In the genomic region with DNA sequence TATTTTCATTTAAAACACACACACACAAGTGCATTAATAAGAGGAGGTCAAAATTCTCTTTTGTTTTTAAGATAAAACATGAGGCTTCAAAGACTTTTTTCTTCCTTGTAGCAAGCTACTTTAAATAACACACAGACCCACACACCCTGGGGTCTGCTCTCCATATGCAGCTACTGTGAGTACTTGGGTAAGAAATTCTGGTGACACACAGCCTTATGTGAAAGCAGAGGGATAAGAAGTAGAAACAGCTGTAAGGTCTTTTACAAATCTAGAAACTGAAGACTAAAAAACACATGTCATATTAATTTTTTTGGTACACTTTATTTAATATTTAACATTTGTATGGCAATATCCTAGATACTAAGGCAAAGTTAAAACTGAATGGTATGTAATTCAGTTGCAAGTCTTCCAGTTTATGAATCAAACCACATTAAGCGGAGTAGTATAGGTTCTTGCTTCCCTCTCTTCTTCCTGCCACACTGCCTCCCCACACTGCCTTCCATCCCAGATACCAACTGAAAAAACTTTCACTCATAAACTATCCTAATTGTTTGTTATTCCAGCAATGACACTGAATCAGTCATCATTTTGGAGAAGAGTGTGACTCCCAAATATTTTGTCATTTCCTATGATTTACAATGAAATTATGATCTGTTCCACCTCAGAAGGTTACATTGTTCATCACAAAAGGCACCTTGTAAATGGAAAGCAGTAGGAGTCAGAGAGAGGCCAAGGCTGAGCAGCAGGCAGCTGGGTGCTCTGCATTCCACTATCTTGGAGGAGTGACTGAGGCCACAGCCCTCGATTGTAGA, we compare ENCODE assay signal across 17 cellular contexts.
A peak's percentile ranks its signal among the peaks of the same experiment; 100 is the strongest.
DNase-seq lines count a peak whose midpoint lies in the region; ATAC-seq and TF ChIP-seq lines count a peak whose summit lies in the region.
"Had no signal": no experiment of that assay in that cellular context is flagged by ENCODE, and none has a peak within 500 bp of the region (broad histone marks: within the 10 kb centered on the region; RNA-seq: fewer than 3 reads in every experiment).

No MANE protein-coding gene starts in this region.

- H3K9me3 ChIP-seq in endodermal cell (ENCODE audit: control insufficient read depth, low read length), result no peaks in the 10 kb centered on the region
- H3K9me3 ChIP-seq: body of pancreas had no signal

- 80 to 83% methylated on average over 1 to 2 of the region's 2 CpGs for WGBS in endodermal cell (ENCODE audit: insufficient coverage in 1 of 2, insufficient read length in 1 of 2), 2 experiments

- no peaks in the 10 kb centered on the region for H3K27me3 Mint-ChIP-seq in endodermal cell (ENCODE audit: insufficient read depth)
- peaks cover 0 to 2% (median 0%) of the 10 kb centered on the region in 3 donors for H3K27me3 Mint-ChIP-seq in immature natural killer cell (ENCODE audit: low read depth in 3 of 3)
- H3K27me3 Mint-ChIP-seq: activated CD4-positive, alpha-beta T cell treated with anti-CD3 and anti-CD28 coated beads, Interleukin-2, amount 10 ng/mL, durations not matched to agents 7 days and 5 days; effector memory CD8-positive, alpha-beta T cell had no signal

- peaks cover 31% of the 10 kb centered on the region for H3K4me1 Mint-ChIP-seq in endodermal cell
- H3K4me1 Mint-ChIP-seq in immature natural killer cell, result no peaks in the 10 kb centered on the region
- H3K4me1 Mint-ChIP-seq: activated CD4-positive, alpha-beta T cell treated with anti-CD3 and anti-CD28 coated beads, Interleukin-2, amount 10 ng/mL, durations not matched to agents 7 days and 5 days had no signal

- H3K4me3 ChIP-seq in endodermal cell (ENCODE audit: low read length), result no peak overlapping the region
- H3K4me3 ChIP-seq: body of pancreas, hepatocyte had no signal

- H3K9ac ChIP-seq in endodermal cell (ENCODE audit: extremely low read depth, low read length, poor library complexity, severe bottlenecking), result no peak overlapping the region

- DNase-seq in AG20443 (ENCODE audit: low spot score) (peak; percentile 32), M059J (ENCODE audit: low read depth) (peak; percentile 73), endodermal cell (peak; percentile 61), kidney tubule cell (ENCODE audit: low spot score) (peak; percentile 29), immature natural killer cell (no peak), putamen (ENCODE audit: low spot score) (no peak)
- DNase-seq: activated CD4-positive, alpha-beta T cell treated with anti-CD3 and anti-CD28 coated beads, Interleukin-2, amount 10 ng/mL, durations not matched to agents 7 days and 5 days; body of pancreas; effector memory CD8-positive, alpha-beta T cell; OCI-M1; stimulated activated CD8-positive, alpha-beta memory T cell treated with anti-CD3 and anti-CD28 coated beads, Interleukin-4, amount 100 ng/mL, for 48 hours had no signal

- ATAC-seq in HG03175 (IDR thresholded peaks at IDR 0.05; ENCODE audit: unreplicated experiment), result no peak
- no peak for ATAC-seq in HG03159 (IDR thresholded peaks at IDR 0.05; ENCODE audit: unreplicated experiment)
- ATAC-seq: body of pancreas; effector memory CD8-positive, alpha-beta T cell; HCT116 had no signal

- H3K27ac Mint-ChIP-seq in endodermal cell (peak overlapping the region; percentile 49), immature natural killer cell (no peak overlapping the region)
- H3K27ac Mint-ChIP-seq: activated CD4-positive, alpha-beta T cell treated with anti-CD3 and anti-CD28 coated beads, Interleukin-2, amount 10 ng/mL, durations not matched to agents 7 days and 5 days; activated T-helper 1 cell treated with anti-CD3 and anti-CD28 coated beads, Interleukin-12 subunit alpha, Interleukin-12 subunit beta, Interleukin-2, Interleukin-4 antibody, amounts not matched to agents 30 ng/mL and 10 ng/mL and 1 ng/mL, durations not matched to agents 14 hours and 24 hours and 36 hours; effector memory CD8-positive, alpha-beta T cell; T-helper 2 cell treated with Interferon-gamma antibody and Interleukin-4, amounts not matched to agents 5 μg/mL and 100 μg/mL, for 36 hours had no signal

- no peaks in the 10 kb centered on the region for H3K27me3 ChIP-seq in endodermal cell (ENCODE audit: control insufficient read depth, insufficient read depth, low read length, poor library complexity, severe bottlenecking)
- H3K27me3 ChIP-seq: body of pancreas, hepatocyte had no signal

- H3K36me3 ChIP-seq in endodermal cell (ENCODE audit: control insufficient read depth, insufficient read depth, low read length), result no peaks in the 10 kb centered on the region

- H3K9me3 Mint-ChIP-seq in endodermal cell (no peaks in the 10 kb centered on the region), immature natural killer cell (peaks cover 0 to 5% (median 0%) of the 10 kb centered on the region in 6 donors)
- H3K9me3 Mint-ChIP-seq: activated CD4-positive, alpha-beta T cell treated with anti-CD3 and anti-CD28 coated beads, Interleukin-2, amount 10 ng/mL, durations not matched to agents 7 days and 5 days; activated T-helper 1 cell treated with anti-CD3 and anti-CD28 coated beads, Interleukin-12 subunit alpha, Interleukin-12 subunit beta, Interleukin-2, Interleukin-4 antibody, amounts not matched to agents 30 ng/mL and 10 ng/mL and 1 ng/mL, durations not matched to agents 14 hours and 24 hours and 36 hours; T-helper 2 cell treated with Interferon-gamma antibody and Interleukin-4, amounts not matched to agents 5 μg/mL and 100 μg/mL, for 36 hours had no signal

- no peak overlapping the region for H3K27ac ChIP-seq in endodermal cell (ENCODE audit: low read depth, low read length)
- H3K27ac ChIP-seq: body of pancreas, hepatocyte had no signal

- no peak for TF ChIP-seq CTCF in endodermal cell (conservative IDR thresholded peaks at IDR 0.05)

- H3K36me3 Mint-ChIP-seq in endodermal cell (ENCODE audit: low read depth) (peaks cover 28% of the 10 kb centered on the region), immature natural killer cell (no peaks in the 10 kb centered on the region)

- H3K4me1 ChIP-seq in endodermal cell (ENCODE audit: control insufficient read depth, insufficient read depth, low read length), result peaks cover 3% of the 10 kb centered on the region

- H3K4me3 Mint-ChIP-seq in endodermal cell, result no peak overlapping the region
- H3K4me3 Mint-ChIP-seq in immature natural killer cell, result no peak overlapping the region
- H3K4me3 Mint-ChIP-seq: activated CD4-positive, alpha-beta T cell treated with anti-CD3 and anti-CD28 coated beads, Interleukin-2, amount 10 ng/mL, durations not matched to agents 7 days and 5 days; activated T-helper 1 cell treated with anti-CD3 and anti-CD28 coated beads, Interleukin-12 subunit alpha, Interleukin-12 subunit beta, Interleukin-2, Interleukin-4 antibody, amounts not matched to agents 30 ng/mL and 10 ng/mL and 1 ng/mL, durations not matched to agents 14 hours and 24 hours and 36 hours; effector memory CD8-positive, alpha-beta T cell; T-helper 2 cell treated with Interferon-gamma antibody and Interleukin-4, amounts not matched to agents 5 μg/mL and 100 μg/mL, for 36 hours had no signal

Comparison
In these comparisons a context has a peak if more than half of its experiments do, and no peak if none do; other contexts are left out.
1. DNase-seq: peak in AG20443 (single experiment), M059J (single experiment), endodermal cell (single experiment) and kidney tubule cell (single experiment); none in immature natural killer cell (0 of 3) and putamen (single experiment).